Comparison of ENCODE assay signal across 8 cellular contexts in the genomic region with DNA sequence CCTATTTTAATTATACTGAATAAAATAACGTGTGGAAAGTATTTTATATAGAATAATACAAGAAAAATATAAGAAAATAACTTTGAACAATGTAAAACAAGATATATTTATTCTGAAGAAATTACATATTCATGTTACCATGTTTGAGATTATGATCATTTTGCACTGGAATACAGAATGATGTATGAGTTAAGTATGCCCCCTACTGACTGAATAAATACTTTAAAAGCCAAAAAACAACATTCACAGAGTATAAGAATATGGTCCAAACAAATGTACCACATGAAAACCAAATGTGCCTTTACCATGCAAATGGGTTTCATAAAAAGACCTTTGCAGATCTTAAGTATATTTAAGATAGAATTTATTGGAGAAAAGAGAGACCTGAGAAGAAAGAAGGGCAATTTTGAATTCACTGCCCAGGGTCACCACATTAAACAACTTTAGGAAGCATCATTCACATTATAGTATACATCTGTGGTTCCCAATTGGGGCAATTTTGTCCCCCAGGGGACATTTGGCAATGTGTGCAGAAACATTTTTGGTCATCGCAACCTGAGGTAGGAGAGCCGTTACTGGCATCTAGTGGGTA.
DNase-seq lines count a peak whose midpoint lies in the region; ATAC-seq and TF ChIP-seq lines count a peak whose summit lies in the region.

No MANE protein-coding gene starts in this region.

- no peak overlapping the region for H3K27ac ChIP-seq in Peyer's patch
- no peak overlapping the region for H3K27ac ChIP-seq in foreskin keratinocyte

- no peak overlapping the region for H3K4me3 ChIP-seq in Peyer's patch

- peak; percentile 7 for DNase-seq in AG20443 (ENCODE audit: low spot score)
- DNase-seq in Peyer's patch: no peak
- no peak for DNase-seq in foreskin keratinocyte
- DNase-seq in C1 segment of cervical spinal cord (lab: John Stamatoyannopoulos, UW): no peak
- no peak for DNase-seq in activated CD4-positive, alpha-beta T cell treated with anti-CD3 and anti-CD28 coated beads for 48 hours

- H3K4me1 ChIP-seq in Peyer's patch: no peaks in the 10 kb centered on the region
- peaks cover 3% of the 10 kb centered on the region for H3K4me1 ChIP-seq in foreskin keratinocyte

- H3K27me3 ChIP-seq in Peyer's patch: no peaks in the 10 kb centered on the region
- H3K27me3 ChIP-seq in foreskin keratinocyte: no peaks in the 10 kb centered on the region

- TF ChIP-seq POLR2A in Peyer's patch (IDR thresholded peaks at IDR 0.05): no peak

- H3K36me3 ChIP-seq in Peyer's patch: peaks cover 0 to 11% (median 0%) of the 10 kb centered on the region in 3 donors

- peak in 5 of 6 experiments; percentile 26 to 49 (median 43) for TF ChIP-seq CTCF in Peyer's patch (IDR thresholded peaks at IDR 0.05)
- peak; percentile 62 for TF ChIP-seq CTCF in foreskin keratinocyte (conservative IDR thresholded peaks at IDR 0.05)

- ATAC-seq in GM18858 (IDR thresholded peaks at IDR 0.05; ENCODE audit: unreplicated experiment) (peak; percentile 55), foreskin keratinocyte (peak; percentile 34), GM21423 (IDR thresholded peaks at IDR 0.05; ENCODE audit: unreplicated experiment) (no peak), HG02798 (IDR thresholded peaks at IDR 0.05; ENCODE audit: poor library complexity, unreplicated experiment) (no peak)

- H3K9me3 ChIP-seq in Peyer's patch: no peaks in the 10 kb centered on the region

Comparison
In these comparisons a context has a peak if more than half of its experiments do, and no peak if none do; other contexts are left out.
1. ATAC-seq: peak in GM18858 (single experiment) and foreskin keratinocyte (single experiment); none in GM21423 (single experiment) and HG02798 (single experiment).